Comparison of ENCODE assay signal across 9 cellular contexts in genomic region chr5:111252799-111253564, GRCh38. TPM values are rescaled to one million over a fixed set of nuclear protein-coding genes. Genes with fewer than 3 reads are reported as not detected.
DNase-seq lines count a peak whose midpoint lies in the region; ATAC-seq, FAIRE-seq and TF ChIP-seq lines count a peak whose summit lies in the region.
"Had no signal": no experiment of that assay in that cellular context is flagged by ENCODE, and none has a peak within 500 bp of the region (broad histone marks: within the 10 kb centered on the region; RNA-seq: fewer than 3 reads in every experiment).

No MANE protein-coding gene starts in this region.

- peak; percentile 23 for FAIRE-seq in bronchial epithelial cell (lab: Jason Lieb, UNC)

- TF ChIP-seq POLR2A in GM18526 (IDR thresholded peaks at IDR 0.05; ENCODE audit: extremely low read depth, insufficient read length): peak; percentile 31

- ATAC-seq in GM21381 (IDR thresholded peaks at IDR 0.05; ENCODE audit: unreplicated experiment): peak; percentile 72
- peak; percentile 78 for ATAC-seq in HG03280 (IDR thresholded peaks at IDR 0.05; ENCODE audit: unreplicated experiment)

- no peaks in the 10 kb centered on the region for H3K27me3 ChIP-seq in bronchial epithelial cell (ENCODE audit: control insufficient read depth, insufficient read depth, low read length)

- no peak for DNase-seq in bronchial epithelial cell (ENCODE audit: low read depth)
- DNase-seq in activated CD4-positive, CD25-positive, alpha-beta regulatory T cell treated with anti-CD3 and anti-CD28 coated beads, Interleukin-2, amount 50 U/mL, for 72 hours: no peak
- DNase-seq in AML-193 (lab: John Stamatoyannopoulos, UW): no peak
- DNase-seq in NCI-H1417 treated with DMSO at 0.1 percent for 48 hours (lab: John Stamatoyannopoulos, UW): no peak
- DNase-seq in activated CD4-positive, alpha-beta T cell treated with anti-CD3 and anti-CD28 coated beads, Interleukin-2, amount 50 U/mL, for 1 hour: no peak
- DNase-seq: NCI-H524 treated with DMSO at 0.1 percent for 48 hours had no signal

- H3K4me3 ChIP-seq in bronchial epithelial cell (ENCODE audit: low read depth, low read length): no peak overlapping the region

- no peaks in the 10 kb centered on the region for H3K36me3 ChIP-seq in bronchial epithelial cell (ENCODE audit: control insufficient read depth, insufficient read depth, low read length)

- TF ChIP-seq CTCF in bronchial epithelial cell (IDR thresholded peaks at IDR 0.05; ENCODE audit: insufficient read depth, low read length, severe bottlenecking): no peak

RNA-seq across cellular contexts. Expression of gene CAMK4, which starts 28.8 kb away (rescaled TPM):
- total RNA-seq in bronchial epithelial cell: 0.26 TPM in 1 of 2 replicates, not detected in the other
